ENCODE assay signal across 9 cellular contexts in genomic region chr10:93687737-93688136, GRCh38.
"Had no signal": no experiment of that assay in that cellular context is flagged by ENCODE, and none has a peak within 500 bp of the region (broad histone marks: within the 10 kb centered on the region; RNA-seq: fewer than 3 reads in every experiment).

No MANE protein-coding gene starts in this region.

- H3K9ac ChIP-seq: GM23248 had no signal

- DNase-seq: GM23248, GOT3, H7, KG1 had no signal

- FAIRE-seq: HepG2, K562 had no signal

- H3K4me3 ChIP-seq: GM23248, HAP-1, K562 had no signal

- H3K9me3 ChIP-seq: HAP-1 had no signal

- H2AFZ ChIP-seq: GM23248 had no signal

- ATAC-seq: HCT116, HepG2, K562 had no signal

- H3K27ac ChIP-seq: GM23248, HL-60 had no signal
